20 cellular contexts compared by ENCODE assay signal in genomic region chr1:211701733-211702132, GRCh38.
"Had no signal": no experiment of that assay in that cellular context is flagged by ENCODE, and none has a peak within 500 bp of the region (broad histone marks: within the 10 kb centered on the region; RNA-seq: fewer than 3 reads in every experiment).

No MANE protein-coding gene starts in this region.

- ATAC-seq: HepG2, Right ventricle myocardium inferior, SK-N-SH treated with all-trans-retinoic acid at 6 μM for 48 hours had no signal

- H3K4me2 ChIP-seq: KMS-11 had no signal

- H3K27me3 ChIP-seq: SJCRH30 had no signal

- H3K9ac ChIP-seq: KMS-11 had no signal

- H3K9me3 ChIP-seq: SJCRH30 had no signal

- FAIRE-seq: HepG2 had no signal

- H3K27ac ChIP-seq: KMS-11, SJCRH30 had no signal

- DNase-seq: IMR-90, MV-4-11, NCI-H1048, NCI-H1105, NCI-H1417, NCI-H146, NCI-H1694 treated with DMSO at 0.1 percent for 48 hours, NCI-H1930, NCI-H2081, NCI-H2107, NCI-H2227 treated with DMSO at 0.1 percent for 48 hours, NCI-H524, NCI-H526 treated with DMSO at 0.1 percent for 48 hours, NCI-H774, SHP77 treated with DMSO at 0.1 percent for 48 hours, SJCRH30 had no signal

- H3K4me3 ChIP-seq: SJCRH30 had no signal

- H3K36me3 ChIP-seq: SJCRH30 had no signal
